Comparison of ENCODE assay signal across 16 cellular contexts in the genomic region with DNA sequence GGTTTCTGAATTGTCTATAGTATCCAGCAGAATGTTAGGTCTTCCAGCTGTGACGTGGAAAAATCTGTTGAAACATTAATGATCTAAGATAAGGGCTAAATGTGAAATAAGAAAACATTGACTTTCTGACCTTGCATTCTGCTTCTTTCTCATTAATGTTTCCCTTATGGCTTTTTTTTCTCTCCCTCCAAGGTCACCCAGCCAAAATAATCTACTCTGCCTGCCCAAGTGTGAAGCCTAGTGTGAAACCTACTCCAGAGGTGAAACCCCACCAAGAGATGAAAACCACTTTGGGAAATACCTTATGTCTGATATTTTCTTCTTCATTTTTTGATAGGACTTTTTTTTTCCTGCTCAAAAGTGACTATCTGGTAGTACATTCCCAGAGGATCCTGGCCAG.
DNase-seq lines count a peak whose midpoint lies in the region; ATAC-seq, FAIRE-seq and TF ChIP-seq lines count a peak whose summit lies in the region.
"Had no signal": no experiment of that assay in that cellular context is flagged by ENCODE, and none has a peak within 500 bp of the region (broad histone marks: within the 10 kb centered on the region; RNA-seq: fewer than 3 reads in every experiment).

No MANE protein-coding gene starts in this region.

- RAD21 ChIA-PET in GM12878 (lab: Charles Lee; ENCODE audit: unreplicated experiment) = interaction anchor here (1.4 kb wide), 1 partner anchor 13 kb away, joined by 3 read pairs; no protein-coding TSS in a partner anchor

- no peaks in the 10 kb centered on the region for H3K27me3 ChIP-seq in KMS-11 (ENCODE audit: insufficient read depth, low read depth)
- no peaks in the 10 kb centered on the region; a peak in 1 of 4 replicates for H3K27me3 ChIP-seq in GM12878 (replicated peaks in 1 of 2; ENCODE audit: control insufficient read depth in 2 of 2, insufficient read depth in 2 of 2, low read length in 1 of 2)

- H3K79me2 ChIP-seq in KMS-11 (ENCODE audit: insufficient read depth, low read depth) (no peaks in the 10 kb centered on the region), GM12878 (ENCODE audit: control insufficient read depth, insufficient read depth, low read length) (no peaks in the 10 kb centered on the region)

- H3K4me1 ChIP-seq in KMS-11 (ENCODE audit: low read depth, poor library complexity, severe bottlenecking) = peaks cover 88% of the 10 kb centered on the region
- H3K4me1 ChIP-seq in GM12878 (ENCODE audit: control insufficient read depth, insufficient read depth, low read length) = peaks cover 12% of the 10 kb centered on the region
- H3K4me1 ChIP-seq: HAP-1 had no signal

- H3K4me3 Mint-ChIP-seq in stimulated activated naive B cell treated with anti-CD40 and anti-IgM and Interleukin-4, amounts not matched to agents 10 μg/mL and 1 μg/mL and 100 μg/mL, for 72 hours = no peak overlapping the region
- H3K4me3 Mint-ChIP-seq: CD4-positive, alpha-beta memory T cell; HFFc6 had no signal

- H4K20me1 ChIP-seq in KMS-11 (ENCODE audit: insufficient read depth) (no peaks in the 10 kb centered on the region), GM12878 (ENCODE audit: control insufficient read depth, insufficient read depth) (no peaks in the 10 kb centered on the region)

- no peak for FAIRE-seq in GM12878 (lab: Jason Lieb, UNC)
- FAIRE-seq: G401.6, H54 had no signal

- DNase-seq in GM12878 (ENCODE audit: low read depth, low spot score) = no peak
- DNase-seq in stimulated activated naive B cell treated with anti-CD40 and anti-IgM and Interleukin-4, amounts not matched to agents 10 μg/mL and 1 μg/mL and 100 μg/mL, for 72 hours = no peak
- DNase-seq in putamen (ENCODE audit: low spot score) = no peak
- no peak for DNase-seq in DMS153 (lab: John Stamatoyannopoulos, UW)
- no peak for DNase-seq in NCI-H748 (lab: John Stamatoyannopoulos, UW; ENCODE audit: unreplicated experiment)
- DNase-seq: C1 segment of cervical spinal cord, Calu3, COR-L47, DND-41, GOT3, HFFc6 had no signal

- no peak for TF ChIP-seq EP300 in GM12878 (IDR thresholded peaks at IDR 0.05; ENCODE audit: borderline replicate concordance in 1 of 2, control insufficient read depth in 1 of 2, low read depth in 2 of 2, low read length in 2 of 2)

- no peak overlapping the region for H3K4me3 ChIP-seq in KMS-11 (IDR thresholded peaks at IDR 0.05; ENCODE audit: insufficient read depth, low read depth, low read length)
- no peak overlapping the region for H3K4me3 ChIP-seq in GM12878
- H3K4me3 ChIP-seq: HAP-1 had no signal

- no peak for TF ChIP-seq POLR2A in GM12878 (IDR thresholded peaks at IDR 0.05; ENCODE audit: low read depth, low read length)

- H3K9ac ChIP-seq in KMS-11 = peak overlapping the region; percentile 59; the same call in 1 of the 2 replicates
- H3K9ac ChIP-seq in GM12878 (ENCODE audit: control insufficient read depth, insufficient read depth, low read length) = no peak overlapping the region

- no TSS peak for BruUV-seq in GM12878 (replicated peaks; lab: Mats Ljungman, UMichigan)

- no peak for TF ChIP-seq CTCF in KMS-11 (conservative IDR thresholded peaks at IDR 0.05; ENCODE audit: low read depth, low read length)
- TF ChIP-seq CTCF in GM12878 (IDR thresholded peaks at IDR 0.05 in 2 of 3, conservative IDR thresholded peaks at IDR 0.05 in 1 of 3; ENCODE audit: control insufficient read depth in 2 of 3, extremely low read depth in 1 of 3, insufficient read depth in 1 of 3, low read depth in 3 of 3, low read length in 3 of 3) = no peak

- 57% methylated on average over 1 of the region's 1 CpG for WGBS in GM12878 (ENCODE audit: insufficient coverage, insufficient replicate concordance, low lambda C conversion rate, missing lambda C conversion rate)

- no peaks in the 10 kb centered on the region for H3K36me3 Mint-ChIP-seq in stimulated activated naive B cell treated with anti-CD40 and anti-IgM and Interleukin-4, amounts not matched to agents 10 μg/mL and 1 μg/mL and 100 μg/mL, for 72 hours
- H3K36me3 Mint-ChIP-seq: CD4-positive, alpha-beta memory T cell had no signal

- POLR2A ChIA-PET in GM12878 (lab: Charles Lee) = interaction anchor here (0.6 kb wide), 1 partner anchor 148 kb away, joined by 4 read pairs; no protein-coding TSS in a partner anchor

- H3K9me3 ChIP-seq in GM12878 (replicated peaks; ENCODE audit: control insufficient read depth, insufficient read depth, low read length) = no peaks in the 10 kb centered on the region; the same call in 1 of the 3 replicates
- H3K9me3 ChIP-seq: HAP-1 had no signal

- H2AFZ ChIP-seq in KMS-11 (ENCODE audit: low read depth) (peak overlapping the region; percentile 13; the same call in 1 of the 2 replicates), GM12878 (ENCODE audit: control insufficient read depth, low read depth, low read length) (no peak overlapping the region)

- SMC1A ChIA-PET in GM12878 (lab: Charles Lee; ENCODE audit: uncharacterized antibody, unreplicated experiment) = interaction anchor here (0.8 to 11.1 kb wide), 5 partner anchors 13 to 147 kb away, joined by 3 to 203 read pairs (median 16); no protein-coding TSS in a partner anchor

- intact Hi-C loops in GM12878 (cut with micrococcal nuclease; ENCODE audit: unreplicated experiment) = no loop called here

- H3K4me2 ChIP-seq in KMS-11 (peak overlapping the region; percentile 71; the same call in 1 of the 2 replicates), GM12878 (ENCODE audit: control insufficient read depth, insufficient read depth) (no peak overlapping the region)

- no peak for ATAC-seq in GM12878
- ATAC-seq in stimulated activated naive B cell treated with anti-CD40 and anti-IgM and Interleukin-4, amounts not matched to agents 10 μg/mL and 1 μg/mL and 100 μg/mL, for 72 hours (replicated peaks) = peak; percentile 19 to 37

- H3K27me3 Mint-ChIP-seq in stimulated activated naive B cell treated with anti-CD40 and anti-IgM and Interleukin-4, amounts not matched to agents 10 μg/mL and 1 μg/mL and 100 μg/mL, for 72 hours = peaks cover 0 to 6% of the 10 kb centered on the region in 2 donors

- H3K9me3 Mint-ChIP-seq in stimulated activated naive B cell treated with anti-CD40 and anti-IgM and Interleukin-4, amounts not matched to agents 10 μg/mL and 1 μg/mL and 100 μg/mL, for 72 hours = no peaks in the 10 kb centered on the region
- H3K9me3 Mint-ChIP-seq: HFFc6 had no signal

- no peak overlapping the region for H3K27ac Mint-ChIP-seq in stimulated activated naive B cell treated with anti-CD40 and anti-IgM and Interleukin-4, amounts not matched to agents 10 μg/mL and 1 μg/mL and 100 μg/mL, for 72 hours
- H3K27ac Mint-ChIP-seq: CD4-positive, alpha-beta memory T cell; HFFc6 had no signal

- H3K27ac ChIP-seq in KMS-11 = peak overlapping the region; percentile 89
- no peak overlapping the region for H3K27ac ChIP-seq in GM12878 (ENCODE audit: control insufficient read depth, insufficient read depth)

- CTCF ChIA-PET in GM12878 (lab: Yijun Ruan, JAX) = interaction anchor here (0.9 to 1.8 kb wide), 4 partner anchors 23 to 184 kb away, joined by 3 to 4 read pairs (median 3); no protein-coding TSS in a partner anchor

- peaks cover 32 to 40% of the 10 kb centered on the region in 2 donors for H3K4me1 Mint-ChIP-seq in stimulated activated naive B cell treated with anti-CD40 and anti-IgM and Interleukin-4, amounts not matched to agents 10 μg/mL and 1 μg/mL and 100 μg/mL, for 72 hours

- in situ Hi-C loops in GM12878 (cut with MboI) = no loop called here

- no peak for TF ChIP-seq RAD21 in GM12878 (IDR thresholded peaks at IDR 0.05; ENCODE audit: insufficient read depth, low read depth, low read length)

- H3K36me3 ChIP-seq in KMS-11 (ENCODE audit: insufficient read depth) (no peaks in the 10 kb centered on the region), GM12878 (ENCODE audit: control insufficient read depth in 2 of 2, insufficient read depth in 2 of 2, low read length in 1 of 2) (no peaks in the 10 kb centered on the region)
- H3K36me3 ChIP-seq: HAP-1 had no signal

TF ChIP-seq in GM12878, 131 proteins besides CTCF, POLR2A, EP300 and RAD21 (continues in another document):
- TF ChIP-seq NR2F1 (conservative IDR thresholded peaks at IDR 0.05) = peak; percentile 94
- TF ChIP-seq IKZF1 (conservative IDR thresholded peaks at IDR 0.05) = peak; percentile 62
- peak; percentile 75 for TF ChIP-seq MTA2 (IDR thresholded peaks at IDR 0.05; ENCODE audit: low read depth)
- no peak for TF ChIP-seq CEBPB (IDR thresholded peaks at IDR 0.05; ENCODE audit: borderline replicate concordance in 1 of 2, low read depth in 2 of 2, low read length in 2 of 2)
- no peak for TF ChIP-seq CREM (IDR thresholded peaks at IDR 0.05; ENCODE audit: low read depth)
- no peak for TF ChIP-seq SIX5 (IDR thresholded peaks at IDR 0.05; ENCODE audit: low read depth, low read length, severe bottlenecking)
- no peak for TF ChIP-seq LARP7 (IDR thresholded peaks at IDR 0.05)
- TF ChIP-seq ZNF384 (IDR thresholded peaks at IDR 0.05; ENCODE audit: borderline replicate concordance, low read depth, low read length) = peak; percentile 31; the same call in 1 of the 2 replicates
- peak; percentile 53; the same call in 1 of the 2 replicates for TF ChIP-seq DPF2 (IDR thresholded peaks at IDR 0.05)
- TF ChIP-seq IKZF2 (IDR thresholded peaks at IDR 0.05) = peak; percentile 27 to 52; a peak in 2 of 4 replicates
- TF ChIP-seq, protein P1, sequence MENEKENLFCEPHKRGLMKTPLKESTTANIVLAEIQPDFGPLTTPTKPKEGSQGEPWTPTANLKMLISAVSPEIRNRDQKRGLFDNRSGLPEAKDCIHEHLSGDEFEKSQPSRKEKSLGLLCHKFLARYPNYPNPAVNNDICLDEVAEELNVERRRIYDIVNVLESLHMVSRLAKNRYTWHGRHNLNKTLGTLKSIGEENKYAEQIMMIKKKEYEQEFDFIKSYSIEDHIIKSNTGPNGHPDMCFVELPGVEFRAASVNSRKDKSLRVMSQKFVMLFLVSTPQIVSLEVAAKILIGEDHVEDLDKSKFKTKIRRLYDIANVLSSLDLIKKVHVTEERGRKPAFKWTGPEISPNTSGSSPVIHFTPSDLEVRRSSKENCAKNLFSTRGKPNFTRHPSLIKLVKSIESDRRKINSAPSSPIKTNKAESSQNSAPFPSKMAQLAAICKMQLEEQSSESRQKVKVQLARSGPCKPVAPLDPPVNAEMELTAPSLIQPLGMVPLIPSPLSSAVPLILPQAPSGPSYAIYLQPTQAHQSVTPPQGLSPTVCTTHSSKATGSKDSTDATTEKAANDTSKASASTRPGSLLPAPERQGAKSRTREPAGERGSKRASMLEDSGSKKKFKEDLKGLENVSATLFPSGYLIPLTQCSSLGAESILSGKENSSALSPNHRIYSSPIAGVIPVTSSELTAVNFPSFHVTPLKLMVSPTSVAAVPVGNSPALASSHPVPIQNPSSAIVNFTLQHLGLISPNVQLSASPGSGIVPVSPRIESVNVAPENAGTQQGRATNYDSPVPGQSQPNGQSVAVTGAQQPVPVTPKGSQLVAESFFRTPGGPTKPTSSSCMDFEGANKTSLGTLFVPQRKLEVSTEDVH (IDR thresholded peaks at IDR 0.05; ENCODE audit: low read depth, partially characterized antibody) = no peak
